ENCODE assay signal across 8 cellular contexts in the genomic region with DNA sequence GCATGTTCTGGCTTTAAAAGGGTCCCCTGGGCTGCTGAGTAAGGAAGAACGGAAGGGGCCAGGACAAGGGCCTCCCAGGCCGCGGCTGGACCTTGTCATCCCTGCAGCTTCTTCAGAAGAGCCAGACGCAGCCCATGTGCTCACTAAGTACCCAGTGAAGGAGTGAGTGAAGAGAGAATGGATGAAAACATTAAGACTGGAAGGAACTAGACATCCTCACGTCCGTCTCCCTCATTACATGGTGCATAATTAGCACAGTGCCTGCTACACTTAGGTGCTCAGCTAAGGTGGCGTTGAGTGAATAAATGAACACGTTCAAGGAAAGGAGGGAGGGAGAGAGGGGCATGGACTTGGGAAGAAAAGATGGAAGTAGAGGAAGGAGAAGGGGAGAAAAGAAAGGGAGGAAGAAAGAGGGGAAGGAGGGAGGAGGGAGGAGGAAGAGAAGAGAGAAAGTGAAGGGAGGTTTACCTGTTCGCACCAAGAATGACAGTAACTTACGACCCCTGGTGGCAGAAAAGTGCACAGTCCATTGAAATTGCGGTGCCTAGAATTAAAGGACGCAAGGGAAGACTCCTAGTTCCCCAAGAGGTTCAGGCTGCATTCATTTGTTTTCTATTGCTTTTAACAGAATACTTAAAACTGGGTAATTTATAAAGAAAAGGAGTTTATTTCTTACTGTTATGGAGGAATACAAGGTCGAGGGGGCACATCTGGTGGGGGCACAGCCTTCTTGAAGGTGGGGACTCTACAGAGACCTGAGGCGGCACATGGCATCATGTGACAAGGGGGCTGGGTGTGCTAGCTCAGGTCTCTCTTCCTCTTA. TPM values are rescaled to one million over a fixed set of nuclear protein-coding genes. Genes with fewer than 3 reads are reported as not detected.
DNase-seq lines count a peak whose midpoint lies in the region; ATAC-seq and TF ChIP-seq lines count a peak whose summit lies in the region.

No MANE protein-coding gene starts in this region.

- peak; percentile 9 to 53 (median 24) for DNase-seq in activated CD4-positive, CD25-positive, alpha-beta regulatory T cell (lab: John Stamatoyannopoulos, UW)
- DNase-seq in NCI-H2171 (lab: John Stamatoyannopoulos, UW) = peak; percentile 55
- peak; percentile 36 for DNase-seq in activated CD4-positive, CD25-positive, alpha-beta regulatory T cell treated with anti-CD3 and anti-CD28 coated beads, Interleukin-2, amount 50 U/mL, for 16 hours (ENCODE audit: low read depth, low spot score)
- peak; percentile 35 for DNase-seq in central memory CD4-positive, alpha-beta T cell
- peak; percentile 58 to 88 for DNase-seq in lower leg skin (ENCODE audit: low spot score in 2 of 2)
- DNase-seq in stimulated activated CD8-positive, alpha-beta memory T cell treated with anti-CD3 and anti-CD28 coated beads, Interleukin-12 subunit alpha, Interleukin-12 subunit beta, amount 100 ng/mL, for 4 hours (ENCODE audit: low read depth) = peak; percentile 19

- H3K4me3 ChIP-seq in lower leg skin (ENCODE audit: low read depth, poor library complexity, severe bottlenecking) = no peak overlapping the region

- intact Hi-C loops in lower leg skin (cut with DNase I; ENCODE audit: low total_unique reads) = no loop called here

- WGBS in lower leg skin, 2 donors = 48 to 52% methylated on average over 14 of the region's 14 CpGs

- no peak for TF ChIP-seq POLR2A in lower leg skin (IDR thresholded peaks at IDR 0.05)

- TF ChIP-seq CTCF in lower leg skin (IDR thresholded peaks at IDR 0.05) = peak in 1 of 3 donors; percentile 94

- no peak for ATAC-seq in activated CD4-positive, CD25-positive, alpha-beta regulatory T cell treated with anti-CD3 and anti-CD28 coated beads, Interleukin-2, amount 50 U/mL, for 24 hours
- ATAC-seq in HG02571 (IDR thresholded peaks at IDR 0.05; ENCODE audit: unreplicated experiment) = no peak

RNA-seq across cellular contexts. Expression of a gene that starts 8.0 kb away (rescaled TPM):
- total RNA-seq in lower leg skin = 10 to 100 TPM; 19.5 to 28.6 (median 24.0) TPM

RNA-seq across cellular contexts. Expression of a gene that starts 28.2 kb away (rescaled TPM):
- 10 to 100 TPM in 2 of 4 donors, 1 to 10 TPM in 2; 3.9 to 14.9 (median 10.0) TPM for total RNA-seq in lower leg skin

RNA-seq across cellular contexts. Expression of a gene that starts 30.0 kb away (rescaled TPM):
- total RNA-seq in lower leg skin = 1 to 10 TPM; 1.4 to 3.3 (median 1.8) TPM

Comparison
In these comparisons a context has a peak if more than half of its experiments do, and no peak if none do; other contexts are left out.
1. DNase-seq: peak in every context shown above with its lines; median percentile 73 in lower leg skin; 55 in NCI-H2171; 36 in activated CD4-positive, CD25-positive, alpha-beta regulatory T cell treated with anti-CD3 and anti-CD28 coated beads, Interleukin-2, amount 50 U/mL, for 16 hours; 35 in central memory CD4-positive, alpha-beta T cell; 24 in activated CD4-positive, CD25-positive, alpha-beta regulatory T cell; 19 in stimulated activated CD8-positive, alpha-beta memory T cell treated with anti-CD3 and anti-CD28 coated beads, Interleukin-12 subunit alpha, Interleukin-12 subunit beta, amount 100 ng/mL, for 4 hours.